10 cellular contexts compared by ENCODE assay signal in the genomic region with DNA sequence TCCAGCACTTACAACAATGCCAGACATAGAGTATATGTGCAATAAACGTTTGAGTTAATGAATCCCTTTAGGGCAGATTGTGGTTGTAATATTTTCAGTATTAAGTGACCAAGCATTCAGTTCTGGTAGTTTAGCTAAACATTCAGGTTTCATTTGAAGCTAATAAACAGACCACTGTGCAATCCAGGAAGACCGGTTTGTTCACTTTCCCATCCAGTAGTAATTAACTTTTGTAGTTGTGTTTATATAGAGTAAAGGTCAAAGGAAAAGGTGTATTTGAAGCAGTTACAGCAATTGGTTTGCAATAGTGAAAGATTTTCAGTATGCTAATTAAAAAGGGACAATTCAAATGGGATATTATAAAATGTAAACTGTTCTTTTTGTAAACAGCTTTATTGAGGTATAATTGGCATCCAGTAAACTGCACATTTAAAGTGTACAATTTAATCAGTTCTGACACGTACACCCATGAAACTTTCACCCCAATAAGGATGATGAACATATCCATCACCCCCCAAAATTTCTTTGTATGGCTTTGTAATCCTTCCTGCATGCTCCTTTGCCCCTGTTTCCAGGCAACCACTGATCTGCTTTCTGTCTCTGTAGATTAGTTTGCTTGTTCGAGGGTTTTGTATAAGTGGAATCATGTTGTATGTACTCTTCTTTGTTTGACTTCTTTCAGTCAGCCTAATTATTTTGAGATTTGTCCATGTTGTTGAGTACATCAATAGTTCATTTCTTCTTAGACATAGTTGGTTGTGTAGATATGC. TPM values are rescaled to one million over a fixed set of nuclear protein-coding genes. Genes with fewer than 3 reads are reported as not detected.
A peak's percentile ranks its signal among the peaks of the same experiment; 100 is the strongest.
DNase-seq lines count a peak whose midpoint lies in the region; TF ChIP-seq lines count a peak whose summit lies in the region.
"Had no signal": no experiment of that assay in that cellular context is flagged by ENCODE, and none has a peak within 500 bp of the region (broad histone marks: within the 10 kb centered on the region; RNA-seq: fewer than 3 reads in every experiment).

No MANE protein-coding gene starts in this region.

- no peaks in the 10 kb centered on the region for H3K9me3 ChIP-seq in esophagus squamous epithelium

- H3K9ac ChIP-seq in rectal smooth muscle tissue (ENCODE audit: low read length), result no peak overlapping the region

- no peak for TF ChIP-seq CTCF in esophagus squamous epithelium (IDR thresholded peaks at IDR 0.05)

- no peak for TF ChIP-seq POLR2A in esophagus squamous epithelium (IDR thresholded peaks at IDR 0.05)

- peak overlapping the region in 2 of 4 donors; percentile 8 to 22 for H3K4me3 ChIP-seq in esophagus squamous epithelium
- H3K4me3 ChIP-seq in rectal smooth muscle tissue (ENCODE audit: low read length), result no peak overlapping the region

- H3K4me1 ChIP-seq in esophagus squamous epithelium, result peaks cover 15 to 92% (median 47%) of the 10 kb centered on the region in 3 donors
- H3K4me1 ChIP-seq in rectal smooth muscle tissue (ENCODE audit: control insufficient read depth, insufficient read depth, low read length), result peaks cover 9% of the 10 kb centered on the region

- no peaks in the 10 kb centered on the region for H3K27me3 ChIP-seq in esophagus squamous epithelium
- H3K27me3 ChIP-seq in rectal smooth muscle tissue (ENCODE audit: control insufficient read depth, insufficient read depth, low read length), result no peaks in the 10 kb centered on the region

- 25 to 36% methylated on average over 4 of the region's 4 CpGs for WGBS in esophagus squamous epithelium, 2 donors

- intact Hi-C loops in esophagus squamous epithelium (cut with DNase I) (no loop called here), cardiac septum (cut with DNase I) (no loop called here)

- no peaks in the 10 kb centered on the region for H3K36me3 ChIP-seq in esophagus squamous epithelium
- H3K36me3 ChIP-seq in rectal smooth muscle tissue (ENCODE audit: control insufficient read depth, insufficient read depth, low read length), result no peaks in the 10 kb centered on the region

- H3K27ac ChIP-seq in esophagus squamous epithelium (peak overlapping the region; percentile 14 to 72 (median 60)), rectal smooth muscle tissue (ENCODE audit: low read depth, low read length) (peak overlapping the region; percentile 36)

- DNase-seq in ELR (ENCODE audit: low read depth) (peak; percentile 6), NCI-H345 (lab: John Stamatoyannopoulos, UW) (peak; percentile 83), esophagus squamous epithelium (lab: John Stamatoyannopoulos, UW) (no peak), islet precursor cell (no peak), NCI-H1694 treated with DMSO at 0.1 percent for 48 hours (lab: John Stamatoyannopoulos, UW) (no peak), HUDEP-2 (lab: John Stamatoyannopoulos, UW; ENCODE audit: unreplicated experiment in 76 of 76) (no peak), cardiac septum (ENCODE audit: low spot score) (no peak)
- DNase-seq: cortex of kidney, Kasumi-1 had no signal

RNA-seq across cellular contexts. Expression of a gene that starts 26.2 kb away (rescaled TPM):
- total RNA-seq in esophagus squamous epithelium (10 to 100 TPM; 17.1 to 77.8 (median 21.9) TPM), cardiac septum (25.7 TPM)

Comparison
In these comparisons a context has a peak if more than half of its experiments do, and no peak if none do; other contexts are left out.
1. DNase-seq: peak in ELR (single experiment) and NCI-H345 (single experiment); none in esophagus squamous epithelium (single experiment), islet precursor cell (single experiment), NCI-H1694 treated with DMSO at 0.1 percent for 48 hours (single experiment), HUDEP-2 (0 of 76) and cardiac septum (single experiment).